8 cellular contexts compared by ENCODE assay signal in the genomic region with DNA sequence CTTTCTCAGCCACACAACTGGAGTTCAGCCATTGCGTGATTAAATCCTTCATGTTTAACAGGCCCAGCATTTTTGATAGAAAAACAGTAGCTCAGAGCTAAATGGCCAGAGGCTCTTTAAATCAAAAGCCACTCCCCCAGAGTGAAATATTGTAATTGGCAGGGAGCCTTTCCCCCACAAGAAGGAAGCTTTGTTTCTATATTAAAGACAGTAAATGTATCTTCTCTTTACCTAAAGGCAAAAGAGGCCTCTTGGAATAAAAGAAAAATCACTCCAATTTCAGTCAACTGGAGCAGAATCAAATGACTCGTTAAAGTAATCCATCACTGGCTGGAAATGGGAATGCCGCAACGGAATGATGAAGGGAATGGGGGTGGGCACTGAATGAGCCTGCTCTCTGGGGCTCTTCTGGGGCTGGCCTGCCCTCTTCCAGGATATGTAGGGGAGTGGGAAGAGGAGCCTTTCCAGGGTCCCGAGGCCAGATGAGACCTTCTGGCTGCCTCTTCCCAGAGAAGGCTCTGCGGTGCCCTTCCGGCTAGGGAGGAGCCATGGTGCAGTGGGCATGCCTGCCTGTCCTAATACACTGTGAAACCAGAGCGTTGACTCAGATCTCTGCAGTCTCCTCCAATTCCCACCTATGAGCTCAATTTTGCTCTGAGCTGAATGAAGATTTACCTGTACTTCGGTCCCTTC. TPM values are rescaled to one million over a fixed set of nuclear protein-coding genes. Genes with fewer than 3 reads are reported as not detected.
DNase-seq lines count a peak whose midpoint lies in the region; ATAC-seq and TF ChIP-seq lines count a peak whose summit lies in the region.

No MANE protein-coding gene starts in this region.

- DNase-seq in C1 segment of cervical spinal cord (lab: John Stamatoyannopoulos, UW): peak in 9 of 14 donors; percentile 16 to 60 (median 32)
- peak; percentile 58 for DNase-seq in RKO (ENCODE audit: low spot score)
- DNase-seq in fibroblast of peridontal ligament (ENCODE audit: extremely low read depth): peak; percentile 72
- DNase-seq in omental fat pad (ENCODE audit: low spot score): no peak
- DNase-seq in SKM-1 (lab: John Stamatoyannopoulos, UW; ENCODE audit: unreplicated experiment): no peak

- peak; percentile 92 for ATAC-seq in omental fat pad (ENCODE audit: low FRiP score)
- ATAC-seq in HG03095 (IDR thresholded peaks at IDR 0.05; ENCODE audit: unreplicated experiment): no peak
- no peak for ATAC-seq in HG02678 (IDR thresholded peaks at IDR 0.05; ENCODE audit: unreplicated experiment)
- ATAC-seq in HG02981 (IDR thresholded peaks at IDR 0.05; ENCODE audit: unreplicated experiment): no peak

- no peak for TF ChIP-seq CTCF in omental fat pad (IDR thresholded peaks at IDR 0.05)

RNA-seq across cellular contexts. Expression of a gene that starts 45.2 kb away (rescaled TPM):
- total RNA-seq in omental fat pad: 1 to 10 TPM in 1 of 4 donors, under 1 TPM in 2, not detected in 1; 0.32 to 1.5 (median 0.60) TPM

Comparison
In these comparisons a context has a peak if more than half of its experiments do, and no peak if none do; other contexts are left out.
1. DNase-seq: peak in C1 segment of cervical spinal cord (9 of 14), RKO (single experiment) and fibroblast of peridontal ligament (single experiment); none in omental fat pad (single experiment) and SKM-1 (single experiment).